2 cellular contexts compared by ENCODE assay signal in genomic region chr7:64849924-64850499, GRCh38.
TF ChIP-seq lines count a peak whose summit lies in the region.

No MANE protein-coding gene starts in this region.

TF ChIP-seq in GM23338, 12 proteins besides CTCF, POLR2A, EP300 and RAD21:
- TF ChIP-seq ZNF462 (CRISPR knock-in tag; IDR thresholded peaks at IDR 0.05): no peak
- TF ChIP-seq JUNB (IDR thresholded peaks at IDR 0.05; ENCODE audit: unreplicated experiment): no peak
- TF ChIP-seq ZNF331 (CRISPR knock-in tag; IDR thresholded peaks at IDR 0.05; ENCODE audit: low read depth): no peak
- TF ChIP-seq EZH2phosphoT487 (IDR thresholded peaks at IDR 0.05; ENCODE audit: unreplicated experiment): no peak
- TF ChIP-seq POLR2AphosphoS5 (IDR thresholded peaks at IDR 0.05; ENCODE audit: low read depth): no peak
- no peak for TF ChIP-seq NANOG (IDR thresholded peaks at IDR 0.05; ENCODE audit: borderline replicate concordance)
- TF ChIP-seq CREB1 (CRISPR knock-in tag; IDR thresholded peaks at IDR 0.05; ENCODE audit: low read depth): no peak
- TF ChIP-seq STAT1 (IDR thresholded peaks at IDR 0.05; ENCODE audit: unreplicated experiment): no peak
- TF ChIP-seq REST (IDR thresholded peaks at IDR 0.05; ENCODE audit: unreplicated experiment): no peak
- TF ChIP-seq ETS1 (IDR thresholded peaks at IDR 0.05): no peak
- TF ChIP-seq EZH2 (IDR thresholded peaks at IDR 0.05; ENCODE audit: low read depth, unreplicated experiment): no peak
- no peak for TF ChIP-seq ZNF114 (CRISPR knock-in tag; IDR thresholded peaks at IDR 0.05)

TF ChIP-seq in K562, 482 proteins besides CTCF, POLR2A, EP300 and RAD21:
- TF ChIP-seq ZHX1 (conservative IDR thresholded peaks at IDR 0.05; ENCODE audit: low read length) (no peak), DMBX1 (CRISPR knock-in tag; IDR thresholded peaks at IDR 0.05; ENCODE audit: borderline replicate concordance) (0 out of 2 replicates have a peak, but pooled peaks have one; percentile 73), NFIX (CRISPR knock-in tag; IDR thresholded peaks at IDR 0.05; ENCODE audit: low read depth) (peak; percentile 72), PKNOX1 (IDR thresholded peaks at IDR 0.05) (no peak), CBFA2T2 (conservative IDR thresholded peaks at IDR 0.05) (no peak), MEF2D (tag; conservative IDR thresholded peaks at IDR 0.05; ENCODE audit: low read depth) (0 out of 2 replicates have a peak, but pooled peaks have one; percentile 8), NFRKB (IDR thresholded peaks at IDR 0.05; ENCODE audit: low read depth) (0 out of 2 replicates have a peak, but pooled peaks have one; percentile 15), POLR3A (IDR thresholded peaks at IDR 0.05; ENCODE audit: borderline replicate concordance, extremely low read depth, insufficient read depth, insufficient read length) (no peak), ASH1L (IDR thresholded peaks at IDR 0.05; ENCODE audit: borderline replicate concordance, low read depth, partially characterized antibody) (no peak), NFIC (IDR thresholded peaks at IDR 0.05) (peak; percentile 96), ZNF592 (IDR thresholded peaks at IDR 0.05) (peak; percentile 59), ZBTB11 (CRISPR knock-in tag; IDR thresholded peaks at IDR 0.05) (no peak)
